Comparison of ENCODE assay signal across 8 cellular contexts in genomic region chr19:39403331-39404312, GRCh38. TPM values are rescaled to one million over a fixed set of nuclear protein-coding genes. Genes with fewer than 3 reads are reported as not detected.
DNase-seq lines count a peak whose midpoint lies in the region; ATAC-seq and TF ChIP-seq lines count a peak whose summit lies in the region.

No MANE protein-coding gene starts in this region.

- H3K36me3 Mint-ChIP-seq in activated naive CD8-positive, alpha-beta T cell treated with anti-CD3 and anti-CD28 coated beads, Interleukin-2, amount 50 U/mL, for 24 hours (ENCODE audit: low read depth): peaks cover 17% of the 10 kb centered on the region

- peak in 1 of 5 experiments; percentile 48 for TF ChIP-seq CTCF in tibial nerve (IDR thresholded peaks at IDR 0.05)

- peak; percentile 73 to 75 for TF ChIP-seq POLR2A in tibial nerve (IDR thresholded peaks at IDR 0.05)

- peaks cover 0 to 68% (median 47%) of the 10 kb centered on the region in 4 donors for H3K4me1 ChIP-seq in tibial nerve

- 1 to 2% methylated on average over 37 to 42 of the region's 43 CpGs for WGBS in tibial nerve, 2 donors

- H3K4me1 Mint-ChIP-seq in activated naive CD8-positive, alpha-beta T cell treated with anti-CD3 and anti-CD28 coated beads, Interleukin-2, amount 50 U/mL, for 24 hours: peaks cover 76% of the 10 kb centered on the region

- DNase-seq in NCI-H1417 (lab: John Stamatoyannopoulos, UW): peak; percentile 68 to 79 (median 70)
- no peak for DNase-seq in NCI-H1417 treated with DMSO at 0.1 percent for 48 hours (lab: John Stamatoyannopoulos, UW)
- peak; percentile 95 for DNase-seq in SW480 (ENCODE audit: low spot score)
- DNase-seq in activated naive CD8-positive, alpha-beta T cell treated with anti-CD3 and anti-CD28 coated beads, Interleukin-2, amount 50 U/mL, for 24 hours: peak; percentile 96
- peak; percentile 99 for DNase-seq in cardiac septum (ENCODE audit: low spot score)
- peak in 9 of 10 donors; percentile 53 to 95 (median 75) for DNase-seq in posterior cingulate gyrus
- DNase-seq in tibial nerve (ENCODE audit: low spot score in 2 of 2): peak; percentile 99

- H3K4me3 ChIP-seq in tibial nerve: peak overlapping the region; percentile 50 to 78 (median 61)

- intact Hi-C loops in cardiac septum (cut with DNase I) (no loop called here), posterior cingulate gyrus (cut with DNase I) (no loop called here)

- H3K27ac Mint-ChIP-seq in activated naive CD8-positive, alpha-beta T cell treated with anti-CD3 and anti-CD28 coated beads, Interleukin-2, amount 50 U/mL, for 24 hours: peak overlapping the region; percentile 96

- H3K27me3 Mint-ChIP-seq in activated naive CD8-positive, alpha-beta T cell treated with anti-CD3 and anti-CD28 coated beads, Interleukin-2, amount 50 U/mL, for 24 hours: no peaks in the 10 kb centered on the region

- H3K9me3 ChIP-seq in tibial nerve: no peaks in the 10 kb centered on the region

- peak overlapping the region; percentile 70 for H3K4me3 Mint-ChIP-seq in activated naive CD8-positive, alpha-beta T cell treated with anti-CD3 and anti-CD28 coated beads, Interleukin-2, amount 50 U/mL, for 24 hours

- peaks cover 0 to 3% of the 10 kb centered on the region in 2 donors for H3K27me3 ChIP-seq in tibial nerve

- peaks cover 9 to 28% (median 14%) of the 10 kb centered on the region in 3 donors for H3K36me3 ChIP-seq in tibial nerve

- TF ChIP-seq EP300 in Ishikawa (IDR thresholded peaks at IDR 0.05; ENCODE audit: borderline replicate concordance): no peak
- peak; percentile 99 to 100 for TF ChIP-seq EP300 in tibial nerve (IDR thresholded peaks at IDR 0.05)

- peak overlapping the region; percentile 94 to 100 (median 100) for H3K27ac ChIP-seq in tibial nerve

- no peaks in the 10 kb centered on the region for H3K9me3 Mint-ChIP-seq in activated naive CD8-positive, alpha-beta T cell treated with anti-CD3 and anti-CD28 coated beads, Interleukin-2, amount 50 U/mL, for 24 hours

- no peak for TF ChIP-seq RAD21 in Ishikawa (IDR thresholded peaks at IDR 0.05; ENCODE audit: low read depth)

- ATAC-seq in activated naive CD8-positive, alpha-beta T cell treated with anti-CD3 and anti-CD28 coated beads, Interleukin-2, amount 50 U/mL, for 24 hours: peak; percentile 26

TF ChIP-seq in Ishikawa, 13 proteins besides CTCF, POLR2A, EP300 and RAD21:
- TF ChIP-seq ZBTB7A (IDR thresholded peaks at IDR 0.05; ENCODE audit: low read depth) (0 out of 2 replicates have a peak, but pooled peaks have one; percentile 28), YY1 (IDR thresholded peaks at IDR 0.05; ENCODE audit: low read depth) (no peak), TCF12 (IDR thresholded peaks at IDR 0.05; ENCODE audit: low read depth) (no peak), CREB1 (IDR thresholded peaks at IDR 0.05; ENCODE audit: low read depth) (no peak), NFIC (IDR thresholded peaks at IDR 0.05) (peak; percentile 46; the same call in 1 of the 2 replicates)
- TF ChIP-seq, protein P1, sequence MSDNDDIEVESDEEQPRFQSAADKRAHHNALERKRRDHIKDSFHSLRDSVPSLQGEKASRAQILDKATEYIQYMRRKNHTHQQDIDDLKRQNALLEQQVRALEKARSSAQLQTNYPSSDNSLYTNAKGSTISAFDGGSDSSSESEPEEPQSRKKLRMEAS (IDR thresholded peaks at IDR 0.05): 0 out of 2 replicates have a peak, but pooled peaks have one; percentile 23
TF ChIP-seq in Ishikawa: peak in this region for 3.

RNA-seq across cellular contexts. Expression of gene ZFP36, which starts 3.0 kb away (rescaled TPM):
- total RNA-seq in cardiac septum (53.0 TPM), tibial nerve (100 to 1,000 TPM; 125 to 274 (median 178) TPM)

RNA-seq across cellular contexts. Expression of gene PLEKHG2, which starts 8.8 kb away (rescaled TPM):
- total RNA-seq in cardiac septum (25.1 TPM), tibial nerve (10 to 100 TPM; 20.1 to 62.1 (median 35.6) TPM)

RNA-seq across cellular contexts. Expression of gene MED29, which starts 12.4 kb away (rescaled TPM):
- total RNA-seq in cardiac septum (26.3 TPM), tibial nerve (10 to 100 TPM; 32.9 to 52.5 (median 37.6) TPM)

RNA-seq across cellular contexts. Expression of gene PAF1, which starts 12.7 kb away (rescaled TPM):
- 38.0 TPM for total RNA-seq in cardiac septum
- 10 to 100 TPM; 30.8 to 48.3 (median 44.3) TPM for total RNA-seq in tibial nerve

RNA-seq across cellular contexts. Expression of gene RPS16, which starts 32.1 kb away (rescaled TPM):
- total RNA-seq in cardiac septum (1,084 TPM), tibial nerve (1,000 to 10,000 TPM; 1,048 to 1,762 (median 1,462) TPM)
